In genomic region chr14:90491221-90491867, GRCh38 we compare ENCODE assay signal across 10 cellular contexts.
DNase-seq lines count a peak whose midpoint lies in the region; ATAC-seq, FAIRE-seq and TF ChIP-seq lines count a peak whose summit lies in the region.
"Had no signal": no experiment of that assay in that cellular context is flagged by ENCODE, and none has a peak within 500 bp of the region (broad histone marks: within the 10 kb centered on the region; RNA-seq: fewer than 3 reads in every experiment).

No MANE protein-coding gene starts in this region.

- TF ChIP-seq CTCF in H1 (IDR thresholded peaks at IDR 0.05; ENCODE audit: control extremely low read depth in 1 of 3, insufficient read depth in 1 of 3, low read depth in 1 of 3, low read length in 3 of 3) = no peak
- no peak for TF ChIP-seq CTCF in CD8-positive, alpha-beta T cell (IDR thresholded peaks at IDR 0.05)
- TF ChIP-seq CTCF in PC-3 (conservative IDR thresholded peaks at IDR 0.05; ENCODE audit: low read depth, low read length) = no peak
- TF ChIP-seq CTCF in endodermal cell (conservative IDR thresholded peaks at IDR 0.05) = no peak

- H3K36me3 ChIP-seq in H1 (ENCODE audit: control insufficient read depth in 2 of 4, insufficient read depth in 4 of 4, low read length in 3 of 4) (no peaks in the 10 kb centered on the region), PC-3 (ENCODE audit: low read depth, low read length) (no peaks in the 10 kb centered on the region), endodermal cell (ENCODE audit: control insufficient read depth, insufficient read depth, low read length) (no peaks in the 10 kb centered on the region)
- no peaks in the 10 kb centered on the region for H3K36me3 ChIP-seq in CD8-positive, alpha-beta T cell (ENCODE audit: insufficient read depth, low read length)

- CTCF ChIA-PET in activated CD4-positive, alpha-beta memory T cell treated with anti-CD3 and anti-CD28 coated beads, Interleukin-2, amount 10 ng/mL, durations not matched to agents 7 days and 5 days (lab: Charles Lee) = no interaction called here
- CTCF ChIA-PET in activated CD4-positive, alpha-beta memory T cell treated with anti-CD3 and anti-CD28 coated beads for 36 hours (lab: Charles Lee) = no interaction called here
- CTCF ChIA-PET in H1 (lab: Charles Lee; ENCODE audit: partially characterized antibody) (interaction anchor here (0.6 to 1.3 kb wide), 3 partner anchors 9 to 214 kb away, joined by 3 to 5 read pairs (median 3); no protein-coding TSS in a partner anchor), PC-3 (lab: Charles Lee) (no interaction called here)
- CTCF ChIA-PET in CD8-positive, alpha-beta T cell (lab: Charles Lee) = no interaction called here

- H2AK5ac ChIP-seq in H1 (ENCODE audit: low read depth, low read length) = no peak overlapping the region

- no peak overlapping the region for H4K91ac ChIP-seq in H1 (replicated peaks; ENCODE audit: insufficient read length, low read length)

- H3K4ac ChIP-seq in H1 (replicated peaks; ENCODE audit: insufficient read length, low read depth, low read length) = no peak overlapping the region

- no peaks in the 10 kb centered on the region for H3K36me3 Mint-ChIP-seq in activated CD4-positive, alpha-beta memory T cell treated with anti-CD3 and anti-CD28 coated beads, Interleukin-2, amount 10 ng/mL, durations not matched to agents 7 days and 5 days (ENCODE audit: low read depth)
- no peaks in the 10 kb centered on the region for H3K36me3 Mint-ChIP-seq in activated CD4-positive, alpha-beta memory T cell treated with anti-CD3 and anti-CD28 coated beads for 36 hours
- H3K36me3 Mint-ChIP-seq in activated T-cell treated with anti-CD3 and anti-CD28 coated beads, Interleukin-2, amount 50 U/mL, for 72 hours (ENCODE audit: insufficient read depth in 2 of 2) = no peaks in the 10 kb centered on the region
- H3K36me3 Mint-ChIP-seq in CD8-positive, alpha-beta T cell = no peaks in the 10 kb centered on the region
- H3K36me3 Mint-ChIP-seq in endodermal cell (ENCODE audit: low read depth) = no peaks in the 10 kb centered on the region

- H2BK15ac ChIP-seq in H1 (ENCODE audit: low read length) = no peak overlapping the region

- no peaks in the 10 kb centered on the region for H3K9me3 Mint-ChIP-seq in activated CD4-positive, alpha-beta memory T cell treated with anti-CD3 and anti-CD28 coated beads, Interleukin-2, amount 10 ng/mL, durations not matched to agents 7 days and 5 days
- H3K9me3 Mint-ChIP-seq in activated CD4-positive, alpha-beta memory T cell treated with anti-CD3 and anti-CD28 coated beads for 36 hours = no peaks in the 10 kb centered on the region
- no peaks in the 10 kb centered on the region for H3K9me3 Mint-ChIP-seq in activated T-cell treated with anti-CD3 and anti-CD28 coated beads, Interleukin-2, amount 50 U/mL, for 72 hours
- peaks cover 4% of the 10 kb centered on the region for H3K9me3 Mint-ChIP-seq in CD8-positive, alpha-beta T cell
- H3K9me3 Mint-ChIP-seq in endodermal cell = no peaks in the 10 kb centered on the region
- H3K9me3 Mint-ChIP-seq: activated naive CD4-positive, alpha-beta T cell treated with anti-CD3 and anti-CD28 coated beads for 36 hours had no signal

- H3K27ac ChIP-seq in H1 (ENCODE audit: low read depth, low read length) = no peak overlapping the region
- H3K27ac ChIP-seq in CD8-positive, alpha-beta T cell (ENCODE audit: low read depth, low read length) = no peak overlapping the region
- no peak overlapping the region for H3K27ac ChIP-seq in PC-3 (ENCODE audit: low read length)
- no peak overlapping the region for H3K27ac ChIP-seq in endodermal cell (ENCODE audit: low read depth, low read length)

- no peak overlapping the region for H2BK120ac ChIP-seq in H1 (replicated peaks; ENCODE audit: low read depth, low read length)

- H3K27ac Mint-ChIP-seq in activated CD4-positive, alpha-beta memory T cell treated with anti-CD3 and anti-CD28 coated beads, Interleukin-2, amount 10 ng/mL, durations not matched to agents 7 days and 5 days = no peak overlapping the region
- H3K27ac Mint-ChIP-seq in activated CD4-positive, alpha-beta memory T cell treated with anti-CD3 and anti-CD28 coated beads for 36 hours = no peak overlapping the region
- H3K27ac Mint-ChIP-seq in activated T-cell treated with anti-CD3 and anti-CD28 coated beads, Interleukin-2, amount 50 U/mL, for 72 hours = no peak overlapping the region
- H3K27ac Mint-ChIP-seq in CD8-positive, alpha-beta T cell = no peak overlapping the region
- no peak overlapping the region for H3K27ac Mint-ChIP-seq in endodermal cell
- H3K27ac Mint-ChIP-seq: activated naive CD4-positive, alpha-beta T cell treated with anti-CD3 and anti-CD28 coated beads for 36 hours had no signal

- no peak overlapping the region for H4K5ac ChIP-seq in H1 (ENCODE audit: insufficient read length, low read depth, low read length)

- no peak overlapping the region for H3K56ac ChIP-seq in H1 (replicated peaks; ENCODE audit: insufficient read length, low read depth, low read length)

- no peak overlapping the region for H3K18ac ChIP-seq in H1 (ENCODE audit: extremely low read depth, low read length)

- no peaks in the 10 kb centered on the region for H3K9me2 ChIP-seq in PC-3 (replicated peaks; ENCODE audit: low read length)

- 0 out of 2 replicates have a peak overlapping the region, but pooled peaks have one; percentile 10 for H2BK12ac ChIP-seq in H1 (ENCODE audit: low read depth, low read length)

- H2AFZ ChIP-seq in H1 (ENCODE audit: low read length) = no peak overlapping the region
- H2AFZ ChIP-seq in PC-3 (ENCODE audit: low read length) = no peak overlapping the region

- no TSS peak for BruUV-seq in PC-3 (replicated peaks; lab: Mats Ljungman, UMichigan)

- H3K4me3 ChIP-seq in H1 (ENCODE audit: extremely low read depth in 1 of 4, insufficient read depth in 2 of 4, low read depth in 3 of 4, low read length in 4 of 4) (no peak overlapping the region), PC-3 (ENCODE audit: low read length) (no peak overlapping the region), endodermal cell (ENCODE audit: low read length) (no peak overlapping the region)
- no peak overlapping the region for H3K4me3 ChIP-seq in CD8-positive, alpha-beta T cell (ENCODE audit: low read depth, low read length)

- H3K9ac ChIP-seq in H1 (replicated peaks in 1 of 4; ENCODE audit: extremely low read depth in 1 of 4, low read depth in 3 of 4, low read length in 3 of 4) = no peak overlapping the region
- no peak overlapping the region for H3K9ac ChIP-seq in PC-3 (ENCODE audit: low read length)
- no peak overlapping the region for H3K9ac ChIP-seq in endodermal cell (ENCODE audit: extremely low read depth, low read length, poor library complexity, severe bottlenecking)

- TF ChIP-seq RAD21 in H1 (IDR thresholded peaks at IDR 0.05 in 1 of 2, conservative IDR thresholded peaks at IDR 0.05 in 1 of 2; ENCODE audit: low read depth in 2 of 2, low read length in 2 of 2) = no peak

- intact Hi-C loops in activated CD4-positive, alpha-beta memory T cell treated with anti-CD3 and anti-CD28 coated beads for 36 hours (cut with micrococcal nuclease) = no loop called here
- intact Hi-C loops in CD8-positive, alpha-beta T cell (cut with DNase I, micrococcal nuclease) = no loop called here
- intact Hi-C loops in PC-3 (cut with micrococcal nuclease) = loop anchor here (2.0 kb wide), 1 partner anchor 45 kb away; no protein-coding TSS in a partner anchor

- no peak overlapping the region for H4K8ac ChIP-seq in H1 (ENCODE audit: extremely low read depth, insufficient read depth, low read length)

- no peak for ATAC-seq in activated T-cell treated with anti-CD3 and anti-CD28 coated beads, Interleukin-2, amount 50 U/mL, for 72 hours (replicated peaks in 1 of 2)
- no peak for ATAC-seq in CD8-positive, alpha-beta T cell
- no peak for ATAC-seq in PC-3

- no peak overlapping the region for H2BK5ac ChIP-seq in H1 (ENCODE audit: low read depth, low read length)

- H3K27me3 Mint-ChIP-seq in activated CD4-positive, alpha-beta memory T cell treated with anti-CD3 and anti-CD28 coated beads, Interleukin-2, amount 10 ng/mL, durations not matched to agents 7 days and 5 days = peaks cover 2% of the 10 kb centered on the region
- H3K27me3 Mint-ChIP-seq in activated CD4-positive, alpha-beta memory T cell treated with anti-CD3 and anti-CD28 coated beads for 36 hours = peaks cover 1% of the 10 kb centered on the region
- no peaks in the 10 kb centered on the region for H3K27me3 Mint-ChIP-seq in activated T-cell treated with anti-CD3 and anti-CD28 coated beads, Interleukin-2, amount 50 U/mL, for 72 hours (ENCODE audit: low read depth)
- H3K27me3 Mint-ChIP-seq in CD8-positive, alpha-beta T cell (ENCODE audit: low read depth) = no peaks in the 10 kb centered on the region
- peaks cover 3% of the 10 kb centered on the region for H3K27me3 Mint-ChIP-seq in endodermal cell (ENCODE audit: insufficient read depth)

- no peak overlapping the region for H2BK20ac ChIP-seq in H1 (ENCODE audit: low read length)

- FAIRE-seq in H1 (lab: Jason Lieb, UNC) = no peak

- WGBS in H1 (ENCODE audit: extremely low coverage in 1 of 2, insufficient coverage in 1 of 2, insufficient read length in 1 of 2, insufficient replicate concordance in 2 of 2, low coverage in 1 of 2, low lambda C conversion rate in 2 of 2, missing lambda C conversion rate in 1 of 2), 2 experiments = 84% methylated on average over 9 of the region's 9 CpGs; no CpG with 5 or more reads in 1 of the 2 experiments
- 64 to 69% methylated on average over 4 to 9 of the region's 9 CpGs for WGBS in endodermal cell (ENCODE audit: insufficient coverage in 1 of 2, insufficient read length in 1 of 2), 2 experiments

- H3K4me1 Mint-ChIP-seq in activated CD4-positive, alpha-beta memory T cell treated with anti-CD3 and anti-CD28 coated beads, Interleukin-2, amount 10 ng/mL, durations not matched to agents 7 days and 5 days = no peaks in the 10 kb centered on the region
- H3K4me1 Mint-ChIP-seq in activated CD4-positive, alpha-beta memory T cell treated with anti-CD3 and anti-CD28 coated beads for 36 hours (ENCODE audit: low read depth) = no peaks in the 10 kb centered on the region
- H3K4me1 Mint-ChIP-seq in activated T-cell treated with anti-CD3 and anti-CD28 coated beads, Interleukin-2, amount 50 U/mL, for 72 hours (ENCODE audit: low read depth) = no peaks in the 10 kb centered on the region
- H3K4me1 Mint-ChIP-seq in CD8-positive, alpha-beta T cell (ENCODE audit: low read depth) = no peaks in the 10 kb centered on the region
- H3K4me1 Mint-ChIP-seq in endodermal cell = peaks cover 3% of the 10 kb centered on the region

- POLR2A ChIA-PET in activated CD4-positive, alpha-beta memory T cell treated with anti-CD3 and anti-CD28 coated beads, Interleukin-2, amount 10 ng/mL, durations not matched to agents 7 days and 5 days (lab: Charles Lee) = no interaction called here
- POLR2A ChIA-PET in activated CD4-positive, alpha-beta memory T cell treated with anti-CD3 and anti-CD28 coated beads for 36 hours (lab: Charles Lee) = no interaction called here
- POLR2A ChIA-PET in H1 (lab: Charles Lee; ENCODE audit: partially characterized antibody) (no interaction called here), PC-3 (lab: Charles Lee; ENCODE audit: unreplicated experiment) (no interaction called here)
- POLR2A ChIA-PET in CD8-positive, alpha-beta T cell (lab: Charles Lee) = no interaction called here

- H3K23ac ChIP-seq in H1 (ENCODE audit: insufficient read length) = no peak overlapping the region

- no peaks in the 10 kb centered on the region for H3K79me1 ChIP-seq in H1 (ENCODE audit: low read depth, low read length)

- no peak for TF ChIP-seq EP300 in H1 (IDR thresholded peaks at IDR 0.05; ENCODE audit: borderline replicate concordance in 1 of 2, low read depth in 2 of 2, low read length in 2 of 2)

- no peaks in the 10 kb centered on the region for H3K79me2 ChIP-seq in H1 (ENCODE audit: control insufficient read depth in 1 of 2, insufficient read depth in 2 of 2, low read length in 2 of 2)
- H3K79me2 ChIP-seq in PC-3 (ENCODE audit: low read length) = no peaks in the 10 kb centered on the region

- DNase-seq in activated CD4-positive, alpha-beta memory T cell treated with anti-CD3 and anti-CD28 coated beads, Interleukin-2, amount 10 ng/mL, durations not matched to agents 7 days and 5 days = peak; percentile 5
- DNase-seq in activated CD4-positive, alpha-beta memory T cell treated with anti-CD3 and anti-CD28 coated beads for 36 hours = no peak
- DNase-seq in H1 (ENCODE audit: low read depth in 1 of 2, low spot score in 2 of 2) (peak in 1 of 2 experiments; percentile 39), myocyte (ENCODE audit: low read depth) (peak; percentile 25), PC-3 (no peak), endodermal cell (no peak)
- no peak for DNase-seq in activated T-cell treated with anti-CD3 and anti-CD28 coated beads, Interleukin-2, amount 50 U/mL, for 72 hours
- no peak for DNase-seq in CD8-positive, alpha-beta T cell
- DNase-seq: activated naive CD4-positive, alpha-beta T cell treated with anti-CD3 and anti-CD28 coated beads for 36 hours; MM.1S had no signal

- H3K4me2 ChIP-seq in H1 (ENCODE audit: insufficient read depth in 1 of 2, low read depth in 2 of 2, low read length in 2 of 2) = no peak overlapping the region; a peak in 1 of 4 replicates
- no peak overlapping the region for H3K4me2 ChIP-seq in PC-3 (ENCODE audit: low read length)

- H3K23me2 ChIP-seq in H1 (ENCODE audit: low read depth, low read length) = no peaks in the 10 kb centered on the region

- H3K9me3 ChIP-seq in H1 (ENCODE audit: insufficient read depth in 2 of 2, low read depth in 1 of 2, low read length in 1 of 2) (no peaks in the 10 kb centered on the region), PC-3 (ENCODE audit: low read length) (no peaks in the 10 kb centered on the region), endodermal cell (ENCODE audit: control insufficient read depth, low read length) (no peaks in the 10 kb centered on the region)
- no peaks in the 10 kb centered on the region for H3K9me3 ChIP-seq in CD8-positive, alpha-beta T cell (ENCODE audit: low read length)

- H3K4me1 ChIP-seq in H1 (replicated peaks in 1 of 4; ENCODE audit: control insufficient read depth in 3 of 4, insufficient read depth in 4 of 4, low read length in 3 of 4) (peaks cover 0 to 8% (median 5%) of the 10 kb centered on the region in 4 experiments; a peak in 6 of 7 replicates), PC-3 (ENCODE audit: insufficient read depth, low read length) (no peaks in the 10 kb centered on the region), endodermal cell (ENCODE audit: control insufficient read depth, insufficient read depth, low read length) (no peaks in the 10 kb centered on the region)
- H3K4me1 ChIP-seq in CD8-positive, alpha-beta T cell (ENCODE audit: insufficient read depth, low read length) = no peaks in the 10 kb centered on the region

- H4K20me1 ChIP-seq in H1 (replicated peaks in 1 of 2; ENCODE audit: control insufficient read depth in 1 of 2, insufficient read depth in 2 of 2, low read length in 2 of 2) (no peaks in the 10 kb centered on the region), PC-3 (ENCODE audit: low read length) (no peaks in the 10 kb centered on the region)

- H3K4me3 Mint-ChIP-seq in activated CD4-positive, alpha-beta memory T cell treated with anti-CD3 and anti-CD28 coated beads, Interleukin-2, amount 10 ng/mL, durations not matched to agents 7 days and 5 days = no peak overlapping the region
- H3K4me3 Mint-ChIP-seq in activated CD4-positive, alpha-beta memory T cell treated with anti-CD3 and anti-CD28 coated beads for 36 hours = no peak overlapping the region
- no peak overlapping the region for H3K4me3 Mint-ChIP-seq in activated T-cell treated with anti-CD3 and anti-CD28 coated beads, Interleukin-2, amount 50 U/mL, for 72 hours
- H3K4me3 Mint-ChIP-seq in CD8-positive, alpha-beta T cell = no peak overlapping the region
- H3K4me3 Mint-ChIP-seq in endodermal cell = no peak overlapping the region
- H3K4me3 Mint-ChIP-seq: activated naive CD4-positive, alpha-beta T cell treated with anti-CD3 and anti-CD28 coated beads for 36 hours had no signal

- no peaks in the 10 kb centered on the region for H3F3A ChIP-seq in PC-3 (ENCODE audit: low read length, unreplicated experiment)

- TF ChIP-seq POLR2A in H1 (IDR thresholded peaks at IDR 0.05; ENCODE audit: control extremely low read depth in 1 of 2, low read depth in 2 of 2, low read length in 2 of 2) = no peak

- H3K27me3 ChIP-seq in H1 (replicated peaks in 1 of 4; ENCODE audit: control insufficient read depth in 3 of 4, extremely low read depth in 1 of 4, insufficient read depth in 3 of 4, low read length in 3 of 4) = no peaks in the 10 kb centered on the region; a peak in 1 of 7 replicates
- H3K27me3 ChIP-seq in CD8-positive, alpha-beta T cell (ENCODE audit: insufficient read depth, low read length) = no peaks in the 10 kb centered on the region
- peaks cover 34% of the 10 kb centered on the region for H3K27me3 ChIP-seq in PC-3 (ENCODE audit: low read length)
- H3K27me3 ChIP-seq in endodermal cell (ENCODE audit: control insufficient read depth, insufficient read depth, low read length, poor library complexity, severe bottlenecking) = no peaks in the 10 kb centered on the region

- no peak overlapping the region for H3K14ac ChIP-seq in H1 (ENCODE audit: insufficient read length)

Comparison
In these comparisons a context has a peak if more than half of its experiments do, and no peak if none do; other contexts are left out.
1. DNase-seq: peak in activated CD4-positive, alpha-beta memory T cell treated with anti-CD3 and anti-CD28 coated beads, Interleukin-2, amount 10 ng/mL, durations not matched to agents 7 days and 5 days (single experiment) and myocyte (single experiment); none in activated CD4-positive, alpha-beta memory T cell treated with anti-CD3 and anti-CD28 coated beads for 36 hours (single experiment), activated T-cell treated with anti-CD3 and anti-CD28 coated beads, Interleukin-2, amount 50 U/mL, for 72 hours (0 of 2), CD8-positive, alpha-beta T cell (0 of 7), PC-3 (single experiment) and endodermal cell (single experiment).